Comparison of ENCODE assay signal across 8 cellular contexts in genomic region chr20:17571153-17571527, GRCh38. TPM values are rescaled to one million over a fixed set of nuclear protein-coding genes. Genes with fewer than 3 reads are reported as not detected.
DNase-seq lines count a peak whose midpoint lies in the region; ATAC-seq and TF ChIP-seq lines count a peak whose summit lies in the region.

No MANE protein-coding gene starts in this region.

- POLR2A ChIA-PET in naive thymus-derived CD8-positive, alpha-beta T cell (lab: Charles Lee), result interaction anchor here (0.7 to 2.2 kb wide), 7 partner anchors 40 to 842 kb away, joined by 3 to 19 read pairs (median 5); partner anchors contain the start of genes KAT14, PET117 and RRBP1

- H3K4me3 Mint-ChIP-seq in naive thymus-derived CD8-positive, alpha-beta T cell, result peak overlapping the region; percentile 91 to 97 (median 94)

- TF ChIP-seq CTCF in MM.1S (IDR thresholded peaks at IDR 0.05; ENCODE audit: low read length) (no peak), coronary artery (IDR thresholded peaks at IDR 0.05) (no peak)

- no peaks in the 10 kb centered on the region for H4K20me1 ChIP-seq in MM.1S (ENCODE audit: insufficient read depth, low read length)

- H3K36me3 Mint-ChIP-seq in naive thymus-derived CD8-positive, alpha-beta T cell, result peaks cover 0 to 8% (median 2%) of the 10 kb centered on the region in 3 donors

- H3K9me3 ChIP-seq in MM.1S (replicated peaks; ENCODE audit: insufficient read depth, low read length), result no peaks in the 10 kb centered on the region

- no peaks in the 10 kb centered on the region; the same call in 1 of the 2 replicates for H3K36me3 ChIP-seq in MM.1S (replicated peaks; ENCODE audit: insufficient read depth, low read length)

- H3K27me3 Mint-ChIP-seq in naive thymus-derived CD8-positive, alpha-beta T cell, result peaks cover 0 to 6% (median 0%) of the 10 kb centered on the region in 5 donors

- 0 out of 2 replicates have a peak, but pooled peaks cover 6% of the 10 kb centered on the region for H3F3A ChIP-seq in MM.1S (ENCODE audit: insufficient read depth, low read length)

- H3K4me2 ChIP-seq in MM.1S (ENCODE audit: low read depth, low read length), result peak overlapping the region; percentile 89

- no peak overlapping the region for H2AFZ ChIP-seq in MM.1S (ENCODE audit: low read length)

- peaks cover 0 to 2% (median 0%) of the 10 kb centered on the region in 9 donors for H3K9me3 Mint-ChIP-seq in naive thymus-derived CD8-positive, alpha-beta T cell

- ATAC-seq in GM18907 (IDR thresholded peaks at IDR 0.05; ENCODE audit: unreplicated experiment) (peak; percentile 36), GM21786 (IDR thresholded peaks at IDR 0.05; ENCODE audit: unreplicated experiment) (no peak)
- no peak for ATAC-seq in naive thymus-derived CD8-positive, alpha-beta T cell

- H3K79me2 ChIP-seq in MM.1S (ENCODE audit: low read length), result peaks cover 59% of the 10 kb centered on the region

- H3K27ac Mint-ChIP-seq in naive thymus-derived CD8-positive, alpha-beta T cell, result peak overlapping the region in 9 of 10 donors; percentile 75 to 98 (median 91)

- peaks cover 22 to 39% (median 38%) of the 10 kb centered on the region in 4 donors for H3K4me1 Mint-ChIP-seq in naive thymus-derived CD8-positive, alpha-beta T cell

- peak; percentile 30 for DNase-seq in MM.1S
- no peak for DNase-seq in coronary artery (ENCODE audit: low spot score)
- peak in 3 of 10 donors; percentile 14 to 21 (median 19) for DNase-seq in naive thymus-derived CD8-positive, alpha-beta T cell
- no peak for DNase-seq in NCI-H187 treated with DMSO at 0.1 percent for 48 hours (lab: John Stamatoyannopoulos, UW)
- no peak for DNase-seq in cerebellar nuclear complex (lab: John Stamatoyannopoulos, UW)
- DNase-seq in UCSD-AML1 (lab: John Stamatoyannopoulos, UW; ENCODE audit: unreplicated experiment), result no peak

- no peaks in the 10 kb centered on the region for H3K9me2 ChIP-seq in MM.1S (replicated peaks; ENCODE audit: insufficient read depth, low read length)

- peaks cover 10% of the 10 kb centered on the region for H3K4me1 ChIP-seq in MM.1S (ENCODE audit: low read length)

- H3K4me3 ChIP-seq in MM.1S (ENCODE audit: low read length) (peak overlapping the region; percentile 97), coronary artery (peak overlapping the region; percentile 100)

- no peak overlapping the region; the same call in 1 of the 2 replicates for H3K27ac ChIP-seq in MM.1S (ENCODE audit: low read length)
- peak overlapping the region; percentile 100 for H3K27ac ChIP-seq in coronary artery

- no peaks in the 10 kb centered on the region for H3K27me3 ChIP-seq in MM.1S (replicated peaks; ENCODE audit: insufficient read depth, low read length)

- peak overlapping the region; percentile 85; the same call in 1 of the 2 replicates for H3K9ac ChIP-seq in MM.1S (ENCODE audit: low read length)

RNA-seq across cellular contexts. Expression of gene DSTN, which starts 1.3 kb away (rescaled TPM):
- 10 to 100 TPM; 28.4 to 31.9 TPM for total RNA-seq in naive thymus-derived CD8-positive, alpha-beta T cell
- polyA plus RNA-seq in naive thymus-derived CD8-positive, alpha-beta T cell, result 100 to 1,000 TPM in 1 of 3 donors, 10 to 100 TPM in 2; 75.1 to 140 (median 81.6) TPM

RNA-seq across cellular contexts. Expression of gene BFSP1, which starts 40.0 kb away (rescaled TPM):
- not detected for total RNA-seq in naive thymus-derived CD8-positive, alpha-beta T cell
- polyA plus RNA-seq in naive thymus-derived CD8-positive, alpha-beta T cell, result 1 to 10 TPM in 1 of 3 donors, not detected in 2; 1.8 TPM
